Comparison of ENCODE assay signal across 20 cellular contexts in genomic region chr5:167232675-167233074, GRCh38.
DNase-seq lines count a peak whose midpoint lies in the region; ATAC-seq and TF ChIP-seq lines count a peak whose summit lies in the region.
"Had no signal": no experiment of that assay in that cellular context is flagged by ENCODE, and none has a peak within 500 bp of the region (broad histone marks: within the 10 kb centered on the region; RNA-seq: fewer than 3 reads in every experiment).

No MANE protein-coding gene starts in this region.

- peak overlapping the region; percentile 95 for H3K27ac ChIP-seq in SK-N-MC
- H3K27ac ChIP-seq in osteoblast (ENCODE audit: low read depth, low read length) = no peak overlapping the region
- H3K27ac ChIP-seq in caudate nucleus (ENCODE audit: low read depth, low read length) = no peak overlapping the region
- H3K27ac ChIP-seq: BLaER1 treated with 17β-estradiol and CSF1 and Interleukin-3, amounts not matched to agents 10 nM and 100 nM; RWPE1; SJSA1 had no signal

- no peak for TF ChIP-seq CTCF in osteoblast (IDR thresholded peaks at IDR 0.05; ENCODE audit: extremely low read depth, low read depth, low read length)

- no peak overlapping the region for H3K4me2 ChIP-seq in osteoblast (ENCODE audit: insufficient read depth, low read length)
- H3K4me2 ChIP-seq: BLaER1 treated with 17β-estradiol and CSF1 and Interleukin-3, amounts not matched to agents 10 nM and 100 nM had no signal

- H3K4me3 ChIP-seq in SK-N-MC (peak overlapping the region; percentile 47; the same call in 1 of the 2 replicates), osteoblast (ENCODE audit: insufficient read depth, low read length) (no peak overlapping the region)
- H3K4me3 ChIP-seq: BLaER1 treated with 17β-estradiol and CSF1 and Interleukin-3, amounts not matched to agents 10 nM and 100 nM; MG63; SJSA1 had no signal

- peak overlapping the region; percentile 66 for H3K9ac ChIP-seq in SK-N-MC (ENCODE audit: insufficient read length)
- H3K9ac ChIP-seq: BLaER1 treated with 17β-estradiol and CSF1 and Interleukin-3, amounts not matched to agents 10 nM and 100 nM had no signal

- H3K9me3 ChIP-seq in SK-N-MC (ENCODE audit: low read depth, low read length) (no peaks in the 10 kb centered on the region), osteoblast (ENCODE audit: low read depth, low read length) (no peaks in the 10 kb centered on the region)

- DNase-seq in SKM-1 treated with dmso at 0.1 percent for 144 hours (lab: John Stamatoyannopoulos, UW; ENCODE audit: unreplicated experiment) (peak; percentile 42), SKM-1 (lab: John Stamatoyannopoulos, UW; ENCODE audit: unreplicated experiment) (no peak), SK-N-MC (ENCODE audit: low read depth, low spot score) (peak; percentile 37), fibroblast of gingiva (ENCODE audit: low read depth) (peak; percentile 67), osteoblast (ENCODE audit: insufficient read length, low spot score, missing footprints) (no peak), caudate nucleus (lab: John Stamatoyannopoulos, UW) (no peak), NCI-H2196 (lab: John Stamatoyannopoulos, UW; ENCODE audit: unreplicated experiment) (no peak)
- DNase-seq: CD8-positive, alpha-beta memory T cell; DMS79; MG63; NCI-H1417; NCI-H1930; NCI-H446; NCI-H69; NK-92 treated with Interleukin-12 subunit alpha and Interleukin-12 subunit beta, amount 100 ng/mL, for 24 hours; PC-3 had no signal

- H2AFZ ChIP-seq in osteoblast (ENCODE audit: low read length) = peak overlapping the region; percentile 23

- H3K79me2 ChIP-seq in osteoblast (ENCODE audit: insufficient read depth, low read length) = no peaks in the 10 kb centered on the region

- no peaks in the 10 kb centered on the region for H4K20me1 ChIP-seq in osteoblast (ENCODE audit: insufficient read depth, low read length)
- H4K20me1 ChIP-seq: BLaER1 treated with 17β-estradiol and CSF1 and Interleukin-3, amounts not matched to agents 10 nM and 100 nM had no signal

- ATAC-seq in HG02885 (IDR thresholded peaks at IDR 0.05; ENCODE audit: poor library complexity, unreplicated experiment) = no peak
- ATAC-seq: PC-3 had no signal

- H3K27me3 ChIP-seq in osteoblast (ENCODE audit: insufficient read depth, low read length) = no peaks in the 10 kb centered on the region
- H3K27me3 ChIP-seq: BLaER1 treated with 17β-estradiol and CSF1 and Interleukin-3, amounts not matched to agents 10 nM and 100 nM; MG63; SJSA1 had no signal

- H3K36me3 ChIP-seq in SK-N-MC (ENCODE audit: insufficient read depth, low read length) (no peaks in the 10 kb centered on the region), osteoblast (ENCODE audit: insufficient read depth, low read length) (no peaks in the 10 kb centered on the region)
- H3K36me3 ChIP-seq: MG63, SJSA1 had no signal

- peaks cover 20% of the 10 kb centered on the region for H3K4me1 ChIP-seq in osteoblast (ENCODE audit: insufficient read depth, low read length)
- H3K4me1 ChIP-seq: BLaER1 treated with 17β-estradiol and CSF1 and Interleukin-3, amounts not matched to agents 10 nM and 100 nM had no signal

Comparison
In these comparisons a context has a peak if more than half of its experiments do, and no peak if none do; other contexts are left out.
1. DNase-seq: peak in SKM-1 treated with dmso at 0.1 percent for 144 hours (single experiment), SK-N-MC (single experiment) and fibroblast of gingiva (single experiment); none in SKM-1 (single experiment), osteoblast (single experiment), caudate nucleus (0 of 61) and NCI-H2196 (single experiment).